Comparison of ENCODE assay signal across 22 cellular contexts in the genomic region with DNA sequence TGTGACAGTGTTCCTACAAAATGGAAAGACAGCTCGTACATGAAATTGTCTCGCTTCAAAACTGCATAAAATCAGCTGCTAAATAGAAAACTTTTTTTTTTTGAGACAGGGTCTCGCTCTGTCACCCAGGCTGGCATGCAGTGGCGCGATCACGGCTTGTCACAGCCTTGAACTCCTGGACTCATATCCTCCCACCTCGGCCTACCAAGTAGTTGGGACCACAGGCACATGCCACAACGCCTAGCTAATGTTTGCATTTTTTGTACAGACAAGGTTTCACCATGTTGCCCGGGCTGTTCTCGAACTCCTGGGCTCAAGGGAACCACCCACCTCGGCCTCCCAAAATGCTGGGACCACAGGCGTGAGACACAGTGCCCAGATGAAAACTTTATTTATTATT. TPM values are rescaled to one million over a fixed set of nuclear protein-coding genes. Genes with fewer than 3 reads are reported as not detected.
A peak's percentile ranks its signal among the peaks of the same experiment; 100 is the strongest.
DNase-seq lines count a peak whose midpoint lies in the region; ATAC-seq lines count a peak whose summit lies in the region.
"Had no signal": no experiment of that assay in that cellular context is flagged by ENCODE, and none has a peak within 500 bp of the region (broad histone marks: within the 10 kb centered on the region; RNA-seq: fewer than 3 reads in every experiment).

No MANE protein-coding gene starts in this region.

- H3K4me1 ChIP-seq in neuronal stem cell (ENCODE audit: control insufficient read depth in 2 of 2, insufficient read depth in 1 of 2, low read depth in 1 of 2, low read length in 2 of 2) = peaks cover 3 to 10% of the 10 kb centered on the region in 2 donors

- H2BK12ac ChIP-seq in neuronal stem cell (ENCODE audit: low read length) = no peak overlapping the region

- no peak overlapping the region for H2BK15ac ChIP-seq in neuronal stem cell (ENCODE audit: low read length)

- peak overlapping the region; percentile 78 for H4K8ac ChIP-seq in neuronal stem cell (ENCODE audit: low read depth, low read length)

- H3K4ac ChIP-seq in neuronal stem cell (ENCODE audit: low read length) = no peak overlapping the region

- H3K23ac ChIP-seq in neuronal stem cell (ENCODE audit: low read depth, low read length, poor library complexity) = no peak overlapping the region

- DNase-seq in activated CD4-positive, alpha-beta T cell treated with anti-CD3 and anti-CD28 coated beads, Interleukin-2, amount 10 ng/mL, durations not matched to agents 24 days and 14 days = no peak
- no peak for DNase-seq in activated CD4-positive, alpha-beta T cell treated with anti-CD3 and anti-CD28 coated beads for 4 hours
- DNase-seq in neuronal stem cell (ENCODE audit: low spot score) (no peak), Kasumi-1 (lab: John Stamatoyannopoulos, UW) (no peak)
- no peak for DNase-seq in stimulated activated CD4-positive, alpha-beta T cell treated with anti-CD3 and anti-CD28 coated beads, Interleukin-15, amount 100 ng/mL, for 24 hours
- DNase-seq: activated naive CD4-positive, alpha-beta T cell treated with anti-CD3 and anti-CD28 coated beads, Interleukin-2, amount 10 ng/mL, durations not matched to agents 7 days and 5 days; activated T-cell treated with anti-CD3 and anti-CD28 coated beads, Interleukin-2, amount 50 U/mL, for 1 hour; head of caudate nucleus; KBM-7; left colon; mesendoderm; natural killer cell; NCI-H187; NCI-H69; ovary; stimulated activated CD4-positive, alpha-beta T cell treated with anti-CD3 and anti-CD28 coated beads, Interleukin-4, amount 100 ng/mL, for 4 hours; T1000; transverse colon had no signal

- no peaks in the 10 kb centered on the region for H3K9me3 Mint-ChIP-seq in activated CD4-positive, alpha-beta T cell treated with anti-CD3 and anti-CD28 coated beads, Interleukin-2, amount 10 ng/mL, durations not matched to agents 24 days and 14 days
- no peaks in the 10 kb centered on the region for H3K9me3 Mint-ChIP-seq in activated T-helper 17 cell treated with anti-CD3 and anti-CD28 coated beads, Interleukin-2, amount 50 U/mL, for 72 hours
- H3K9me3 Mint-ChIP-seq: activated naive CD4-positive, alpha-beta T cell treated with anti-CD3 and anti-CD28 coated beads, Interleukin-2, amount 10 ng/mL, durations not matched to agents 7 days and 5 days; natural killer cell had no signal

- H3K36me3 Mint-ChIP-seq in activated CD4-positive, alpha-beta T cell treated with anti-CD3 and anti-CD28 coated beads, Interleukin-2, amount 10 ng/mL, durations not matched to agents 24 days and 14 days (ENCODE audit: low read depth) = peaks cover 36% of the 10 kb centered on the region
- H3K36me3 Mint-ChIP-seq in activated T-helper 17 cell treated with anti-CD3 and anti-CD28 coated beads, Interleukin-2, amount 50 U/mL, for 72 hours (ENCODE audit: low read depth) = peaks cover 67% of the 10 kb centered on the region
- H3K36me3 Mint-ChIP-seq: natural killer cell had no signal

- H3K4me2 ChIP-seq in neuronal stem cell (ENCODE audit: insufficient read depth, low read length, poor library complexity, severe bottlenecking) = no peak overlapping the region

- H2AK5ac ChIP-seq in neuronal stem cell (ENCODE audit: low read depth, low read length) = no peak overlapping the region

- H3K4me1 Mint-ChIP-seq in activated CD4-positive, alpha-beta T cell treated with anti-CD3 and anti-CD28 coated beads, Interleukin-2, amount 10 ng/mL, durations not matched to agents 24 days and 14 days = peaks cover 50% of the 10 kb centered on the region
- H3K4me1 Mint-ChIP-seq in activated T-helper 17 cell treated with anti-CD3 and anti-CD28 coated beads, Interleukin-2, amount 50 U/mL, for 72 hours = peaks cover 32% of the 10 kb centered on the region

- H2BK120ac ChIP-seq in neuronal stem cell (ENCODE audit: low read depth, low read length) = no peak overlapping the region

- peaks cover 9% of the 10 kb centered on the region for H3K79me1 ChIP-seq in neuronal stem cell (ENCODE audit: low read depth, low read length)

- H3K9ac ChIP-seq in neuronal stem cell (ENCODE audit: low read depth, low read length, poor library complexity) = no peak overlapping the region

- H2BK5ac ChIP-seq in neuronal stem cell (ENCODE audit: low read length) = no peak overlapping the region

- no peak overlapping the region for H3K18ac ChIP-seq in neuronal stem cell (ENCODE audit: low read length)

- H3K14ac ChIP-seq in neuronal stem cell (ENCODE audit: low read length) = no peak overlapping the region

- peaks cover 14 to 54% of the 10 kb centered on the region in 2 donors for H3K36me3 ChIP-seq in neuronal stem cell (replicated peaks in 1 of 2; ENCODE audit: control insufficient read depth in 2 of 2, insufficient read depth in 2 of 2, low read length in 2 of 2)
- H3K36me3 ChIP-seq: ovary, transverse colon had no signal

- no peak overlapping the region for H3K27ac ChIP-seq in neuronal stem cell (replicated peaks; ENCODE audit: low read length)
- H3K27ac ChIP-seq: ovary, RWPE1, SK-N-MC, transverse colon had no signal

- no peak overlapping the region for H4K91ac ChIP-seq in neuronal stem cell (ENCODE audit: low read depth, low read length, poor library complexity)

- no peak overlapping the region for H3K27ac Mint-ChIP-seq in activated CD4-positive, alpha-beta T cell treated with anti-CD3 and anti-CD28 coated beads, Interleukin-2, amount 10 ng/mL, durations not matched to agents 24 days and 14 days
- H3K27ac Mint-ChIP-seq in activated T-helper 17 cell treated with anti-CD3 and anti-CD28 coated beads, Interleukin-2, amount 50 U/mL, for 72 hours = peak overlapping the region; percentile 29
- H3K27ac Mint-ChIP-seq: activated naive CD4-positive, alpha-beta T cell treated with anti-CD3 and anti-CD28 coated beads, Interleukin-2, amount 10 ng/mL, durations not matched to agents 7 days and 5 days; B cell; natural killer cell had no signal

- peak overlapping the region; percentile 51 for H3K4me3 Mint-ChIP-seq in activated CD4-positive, alpha-beta T cell treated with anti-CD3 and anti-CD28 coated beads, Interleukin-2, amount 10 ng/mL, durations not matched to agents 24 days and 14 days
- H3K4me3 Mint-ChIP-seq in activated T-helper 17 cell treated with anti-CD3 and anti-CD28 coated beads, Interleukin-2, amount 50 U/mL, for 72 hours = peak overlapping the region; percentile 95
- H3K4me3 Mint-ChIP-seq: activated naive CD4-positive, alpha-beta T cell treated with anti-CD3 and anti-CD28 coated beads, Interleukin-2, amount 10 ng/mL, durations not matched to agents 7 days and 5 days; B cell; natural killer cell had no signal

- no peak overlapping the region for H2AFZ ChIP-seq in neuronal stem cell (ENCODE audit: low read length)

- no peaks in the 10 kb centered on the region for H3K27me3 ChIP-seq in neuronal stem cell (ENCODE audit: control insufficient read depth in 3 of 3, insufficient read depth in 3 of 3, low read depth in 1 of 3, low read length in 3 of 3)
- H3K27me3 ChIP-seq: ovary, transverse colon had no signal

- H3K9me3 ChIP-seq in neuronal stem cell (replicated peaks in 1 of 2; ENCODE audit: control insufficient read depth in 2 of 2, insufficient read depth in 1 of 2, low read depth in 1 of 2, low read length in 2 of 2) = no peaks in the 10 kb centered on the region
- H3K9me3 ChIP-seq: ovary, transverse colon had no signal

- WGBS in neuronal stem cell (ENCODE audit: extremely low coverage in 2 of 2, insufficient read length in 2 of 2, insufficient replicate concordance in 1 of 2), 2 donors = no CpG with 5 or more reads among the region's 12 CpGs

- intact Hi-C loops in activated CD4-positive, alpha-beta T cell treated with anti-CD3 and anti-CD28 coated beads, Interleukin-2, amount 10 ng/mL, durations not matched to agents 24 days and 14 days (cut with micrococcal nuclease) = no loop called here

- no peak for ATAC-seq in activated T-helper 17 cell treated with anti-CD3 and anti-CD28 coated beads, Interleukin-2, amount 50 U/mL, for 72 hours (replicated peaks)
- ATAC-seq: left colon, natural killer cell had no signal

- no peaks in the 10 kb centered on the region for H3K27me3 Mint-ChIP-seq in activated CD4-positive, alpha-beta T cell treated with anti-CD3 and anti-CD28 coated beads, Interleukin-2, amount 10 ng/mL, durations not matched to agents 24 days and 14 days
- no peaks in the 10 kb centered on the region for H3K27me3 Mint-ChIP-seq in activated T-helper 17 cell treated with anti-CD3 and anti-CD28 coated beads, Interleukin-2, amount 50 U/mL, for 72 hours
- H3K27me3 Mint-ChIP-seq: activated naive CD4-positive, alpha-beta T cell treated with anti-CD3 and anti-CD28 coated beads, Interleukin-2, amount 10 ng/mL, durations not matched to agents 7 days and 5 days; B cell had no signal

- H3K4me3 ChIP-seq in neuronal stem cell (ENCODE audit: low read length in 2 of 2) = no peak overlapping the region
- H3K4me3 ChIP-seq: ovary, SK-N-MC, transverse colon had no signal

RNA-seq across cellular contexts. Expression of gene TXNL4A, which starts 3.2 kb away (rescaled TPM):
- 198 and 210 TPM in 2 replicates for total RNA-seq in activated CD4-positive, alpha-beta T cell treated with anti-CD3 and anti-CD28 coated beads, Interleukin-2, amount 10 ng/mL, durations not matched to agents 24 days and 14 days
- total RNA-seq in activated T-helper 17 cell treated with anti-CD3 and anti-CD28 coated beads, Interleukin-2, amount 50 U/mL, for 72 hours = 100 to 1,000 TPM; 115 to 197 TPM
- polyA plus RNA-seq in neuronal stem cell (2013, experiment 1 of 2) = 113 TPM
- polyA plus RNA-seq in neuronal stem cell (2013, experiment 2 of 2) = 115 TPM

RNA-seq across cellular contexts. Expression of gene HSBP1L1, which starts 20.7 kb away (rescaled TPM):
- 6.8 and 8.1 TPM in 2 replicates for total RNA-seq in activated CD4-positive, alpha-beta T cell treated with anti-CD3 and anti-CD28 coated beads, Interleukin-2, amount 10 ng/mL, durations not matched to agents 24 days and 14 days
- total RNA-seq in activated T-helper 17 cell treated with anti-CD3 and anti-CD28 coated beads, Interleukin-2, amount 50 U/mL, for 72 hours = 1 to 10 TPM; 2.7 to 9.2 TPM
- polyA plus RNA-seq in neuronal stem cell (2013, experiment 1 of 2) = 2.1 TPM
- 2.0 TPM for polyA plus RNA-seq in neuronal stem cell (2013, experiment 2 of 2)

RNA-seq across cellular contexts. Expression of gene SLC66A2, which starts 33.7 kb away (rescaled TPM):
- 45.6 and 46.5 TPM in 2 replicates for total RNA-seq in activated CD4-positive, alpha-beta T cell treated with anti-CD3 and anti-CD28 coated beads, Interleukin-2, amount 10 ng/mL, durations not matched to agents 24 days and 14 days
- total RNA-seq in activated T-helper 17 cell treated with anti-CD3 and anti-CD28 coated beads, Interleukin-2, amount 50 U/mL, for 72 hours = 10 to 100 TPM; 16.8 to 19.5 TPM
- polyA plus RNA-seq in neuronal stem cell (2013, experiment 1 of 2) = 19.1 TPM
- 18.6 TPM for polyA plus RNA-seq in neuronal stem cell (2013, experiment 2 of 2)

RNA-seq across cellular contexts. Expression of gene RBFA, which starts 49.1 kb away (rescaled TPM):
- 46.0 and 49.9 TPM in 2 replicates for total RNA-seq in activated CD4-positive, alpha-beta T cell treated with anti-CD3 and anti-CD28 coated beads, Interleukin-2, amount 10 ng/mL, durations not matched to agents 24 days and 14 days
- 10 to 100 TPM; 26.6 to 39.4 TPM for total RNA-seq in activated T-helper 17 cell treated with anti-CD3 and anti-CD28 coated beads, Interleukin-2, amount 50 U/mL, for 72 hours
- polyA plus RNA-seq in neuronal stem cell (2013, experiment 1 of 2) = 19.9 TPM
- polyA plus RNA-seq in neuronal stem cell (2013, experiment 2 of 2) = 19.0 TPM
